ENCODE assay signal across 21 cellular contexts in the genomic region with DNA sequence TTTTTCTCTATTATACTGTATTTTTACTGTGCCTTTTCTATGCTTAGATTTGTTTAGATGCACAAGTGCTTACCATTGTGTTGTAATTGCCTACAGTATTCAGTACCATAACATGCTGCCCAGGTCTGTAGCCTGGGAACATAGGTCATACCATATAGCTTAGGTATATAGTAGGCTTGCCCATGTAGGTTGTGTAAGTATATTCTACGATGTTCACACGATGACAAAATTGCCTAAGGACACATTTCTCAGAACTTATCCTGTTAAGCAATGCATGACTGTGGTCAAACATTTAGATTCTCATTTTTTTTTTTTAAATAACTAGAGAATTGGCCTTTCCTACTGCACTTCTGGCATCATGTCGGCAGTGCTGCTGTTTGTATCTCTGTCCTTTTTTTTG.
DNase-seq lines count a peak whose midpoint lies in the region; ATAC-seq and TF ChIP-seq lines count a peak whose summit lies in the region.
"Had no signal": no experiment of that assay in that cellular context is flagged by ENCODE, and none has a peak within 500 bp of the region (broad histone marks: within the 10 kb centered on the region; RNA-seq: fewer than 3 reads in every experiment).

No MANE protein-coding gene starts in this region.

- H3K27me3 Mint-ChIP-seq in naive thymus-derived CD8-positive, alpha-beta T cell: no peaks in the 10 kb centered on the region
- H3K27me3 Mint-ChIP-seq: IgD-negative memory B cell had no signal

- peaks cover 24% of the 10 kb centered on the region for H3K4me1 ChIP-seq in SJSA1 (replicated peaks)
- peaks cover 19% of the 10 kb centered on the region for H3K4me1 ChIP-seq in Karpas-422 (ENCODE audit: low read length)
- H3K4me1 ChIP-seq: BLaER1, body of pancreas, stomach had no signal

- no peaks in the 10 kb centered on the region for H4K20me1 ChIP-seq in Karpas-422 (ENCODE audit: insufficient read depth, low read depth, low read length)
- H4K20me1 ChIP-seq: BLaER1 had no signal

- POLR2A ChIA-PET in naive thymus-derived CD8-positive, alpha-beta T cell (lab: Charles Lee): no interaction called here

- H3K36me3 ChIP-seq in SJSA1: no peaks in the 10 kb centered on the region
- H3K36me3 ChIP-seq in Karpas-422 (ENCODE audit: insufficient read depth, low read length): no peaks in the 10 kb centered on the region
- H3K36me3 ChIP-seq: BLaER1, stomach, thyroid gland had no signal

- H3K4me3 ChIP-seq in HL-60 (replicated peaks; ENCODE audit: insufficient read depth, low read length) (no peak overlapping the region), SJSA1 (no peak overlapping the region), Karpas-422 (ENCODE audit: low read length) (no peak overlapping the region)
- H3K4me3 ChIP-seq: BLaER1, body of pancreas, stomach, thyroid gland had no signal

- no peak overlapping the region for H3K9ac ChIP-seq in Karpas-422 (ENCODE audit: low read length)
- H3K9ac ChIP-seq: BLaER1 had no signal

- H3K4me3 Mint-ChIP-seq in naive thymus-derived CD8-positive, alpha-beta T cell: no peak overlapping the region
- H3K4me3 Mint-ChIP-seq: IgD-negative memory B cell had no signal

- no peak overlapping the region for H3K27ac Mint-ChIP-seq in naive thymus-derived CD8-positive, alpha-beta T cell

- H3K27ac ChIP-seq in HL-60 (replicated peaks) (no peak overlapping the region), SJSA1 (peak overlapping the region; percentile 72), Karpas-422 (ENCODE audit: low read length) (no peak overlapping the region)
- H3K27ac ChIP-seq: BLaER1, body of pancreas, thyroid gland had no signal

- ATAC-seq in naive thymus-derived CD8-positive, alpha-beta T cell: no peak
- ATAC-seq in GM21381 (IDR thresholded peaks at IDR 0.05; ENCODE audit: unreplicated experiment): no peak
- ATAC-seq: body of pancreas, Right ventricle myocardium inferior had no signal

- H3K9me3 Mint-ChIP-seq in naive thymus-derived CD8-positive, alpha-beta T cell: peaks cover 0 to 9% (median 0%) of the 10 kb centered on the region in 9 donors

- DNase-seq in AML-193 (lab: John Stamatoyannopoulos, UW) (peak; percentile 91 to 94), HL-60 (ENCODE audit: low read depth in 1 of 2, low spot score in 1 of 2) (peak; percentile 40 to 54), SJSA1 (ENCODE audit: low read depth in 1 of 2, low spot score in 2 of 2) (no peak), iris pigment epithelial cell (ENCODE audit: low read depth) (peak; percentile 36), Karpas-422 (no peak)
- no peak for DNase-seq in naive thymus-derived CD8-positive, alpha-beta T cell
- DNase-seq: ACHN; activated CD4-positive, alpha-beta T cell treated with anti-CD3 and anti-CD28 coated beads for 4 hours; activated CD8-positive, alpha-beta memory T cell treated with anti-CD3 and anti-CD28 coated beads for 24 hours; activated T-cell treated with anti-CD3 and anti-CD28 coated beads, Interleukin-2, amount 50 U/mL, for 1 hour; body of pancreas; H7; head of caudate nucleus; NCI-H1417 treated with DMSO at 0.1 percent for 48 hours; nucleus accumbens; stomach; thyroid gland had no signal

- no peak overlapping the region for H2AFZ ChIP-seq in Karpas-422 (ENCODE audit: low read length)

- no peak for TF ChIP-seq CTCF in HL-60 (IDR thresholded peaks at IDR 0.05; ENCODE audit: insufficient read depth, low read length)

- H3K79me2 ChIP-seq in Karpas-422 (ENCODE audit: low read length): no peaks in the 10 kb centered on the region

- no peaks in the 10 kb centered on the region for H3K9me3 ChIP-seq in SJSA1 (replicated peaks)
- no peaks in the 10 kb centered on the region for H3K9me3 ChIP-seq in Karpas-422 (ENCODE audit: low read length)
- H3K9me3 ChIP-seq: BLaER1, body of pancreas, stomach, thyroid gland had no signal

- peaks cover 0 to 9% (median 6%) of the 10 kb centered on the region in 4 donors for H3K4me1 Mint-ChIP-seq in naive thymus-derived CD8-positive, alpha-beta T cell
- H3K4me1 Mint-ChIP-seq: IgD-negative memory B cell had no signal

- H3K27me3 ChIP-seq in HL-60 (ENCODE audit: insufficient read depth, poor library complexity, severe bottlenecking) (no peaks in the 10 kb centered on the region), SJSA1 (replicated peaks) (no peaks in the 10 kb centered on the region), Karpas-422 (ENCODE audit: low read length) (no peaks in the 10 kb centered on the region)
- H3K27me3 ChIP-seq: BLaER1, body of pancreas, stomach, thyroid gland had no signal

- no peak overlapping the region for H3K4me2 ChIP-seq in Karpas-422 (ENCODE audit: low read depth, low read length, poor library complexity, severe bottlenecking)
- H3K4me2 ChIP-seq: BLaER1 had no signal

- no peaks in the 10 kb centered on the region for H3K9me2 ChIP-seq in Karpas-422 (replicated peaks; ENCODE audit: insufficient read depth, low read length)

- H3K36me3 Mint-ChIP-seq in naive thymus-derived CD8-positive, alpha-beta T cell: no peaks in the 10 kb centered on the region
- H3K36me3 Mint-ChIP-seq: IgD-negative memory B cell had no signal

Comparison
In these comparisons a context has a peak if more than half of its experiments do, and no peak if none do; other contexts are left out.
1. DNase-seq: peak in AML-193 (2 of 2), HL-60 (2 of 2) and iris pigment epithelial cell (single experiment); none in SJSA1 (0 of 2), Karpas-422 (single experiment) and naive thymus-derived CD8-positive, alpha-beta T cell (0 of 10).